ENCODE assay signal across 1 cellular context in the genomic region with DNA sequence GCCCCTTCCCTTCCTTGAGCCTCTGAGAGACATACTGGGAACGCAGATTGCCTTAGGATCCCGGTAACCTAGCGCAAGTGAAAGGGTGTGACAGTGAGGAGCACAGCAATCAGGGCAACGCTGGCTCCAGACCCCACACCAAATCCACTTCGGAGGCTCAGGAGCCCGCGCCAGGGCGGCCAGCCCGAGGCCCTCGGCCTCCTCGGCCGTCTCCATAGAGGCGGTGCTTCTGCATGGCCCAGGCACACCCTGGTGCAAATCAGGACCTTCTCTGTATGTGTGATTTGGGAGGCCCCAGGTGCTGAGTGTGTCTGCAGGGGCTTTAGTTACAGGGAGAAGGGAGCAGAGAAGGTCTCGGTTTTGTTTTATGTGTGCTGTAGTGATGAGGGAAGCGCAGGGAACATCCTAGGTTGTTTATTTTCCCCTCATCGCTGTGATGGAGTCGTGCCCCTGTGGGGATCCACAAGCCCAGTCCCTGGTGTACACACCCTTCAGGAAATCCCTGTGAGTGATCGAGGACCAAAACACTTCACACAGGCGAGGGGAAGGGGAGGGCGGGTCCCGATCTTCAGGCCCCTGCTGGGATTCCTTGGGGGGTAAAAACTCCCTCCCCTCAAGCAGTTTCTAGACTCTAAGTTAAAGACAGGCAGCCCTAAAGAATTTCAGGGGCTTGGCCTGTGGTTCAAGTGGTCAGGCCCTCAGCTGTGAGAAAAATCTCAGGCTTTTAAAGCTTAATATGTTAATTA.
TF ChIP-seq lines count a peak whose summit lies in the region.

No MANE protein-coding gene starts in this region.

TF ChIP-seq in WTC11, 78 proteins besides CTCF, POLR2A, EP300 and RAD21:
- TF ChIP-seq SMAD4 (CRISPR knock-in tag; IDR thresholded peaks at IDR 0.05) (no peak), NFATC4 (CRISPR knock-in tag; IDR thresholded peaks at IDR 0.05) (no peak), ZNF219 (CRISPR knock-in tag; IDR thresholded peaks at IDR 0.05; ENCODE audit: borderline replicate concordance) (no peak)
- TF ChIP-seq, protein P1, sequence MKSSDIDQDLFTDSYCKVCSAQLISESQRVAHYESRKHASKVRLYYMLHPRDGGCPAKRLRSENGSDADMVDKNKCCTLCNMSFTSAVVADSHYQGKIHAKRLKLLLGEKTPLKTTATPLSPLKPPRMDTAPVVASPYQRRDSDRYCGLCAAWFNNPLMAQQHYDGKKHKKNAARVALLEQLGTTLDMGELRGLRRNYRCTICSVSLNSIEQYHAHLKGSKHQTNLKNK (CRISPR knock-in tag; IDR thresholded peaks at IDR 0.05) = no peak
